8 cellular contexts compared by ENCODE assay signal in genomic region chr1:156572663-156573018, GRCh38. TPM values are rescaled to one million over a fixed set of nuclear protein-coding genes. Genes with fewer than 3 reads are reported as not detected.
A peak's percentile ranks its signal among the peaks of the same experiment; 100 is the strongest.
DNase-seq lines count a peak whose midpoint lies in the region; ATAC-seq and TF ChIP-seq lines count a peak whose summit lies in the region.

No MANE protein-coding gene starts in this region.

- no peaks in the 10 kb centered on the region for H3K36me3 Mint-ChIP-seq in chondrocyte (ENCODE audit: low read depth)

- peak overlapping the region; percentile 57 to 86 (median 79); a peak in 18 of 22 replicates for H3K9ac ChIP-seq in BLaER1 treated with 17β-estradiol and CSF1 and Interleukin-3, amounts not matched to agents 10 nM and 100 nM

- no peak for ATAC-seq in GM21423 (IDR thresholded peaks at IDR 0.05; ENCODE audit: unreplicated experiment)

- H3K4me3 ChIP-seq in BLaER1 treated with 17β-estradiol and CSF1 and Interleukin-3, amounts not matched to agents 10 nM and 100 nM, result peak overlapping the region; percentile 46 to 85 (median 72)
- H3K4me3 ChIP-seq in neuron (ENCODE audit: low read length), result peak overlapping the region; percentile 88

- peak overlapping the region; percentile 97 for H3K4me3 Mint-ChIP-seq in chondrocyte (ENCODE audit: unreplicated experiment)

- H3K27me3 ChIP-seq in BLaER1 treated with 17β-estradiol and CSF1 and Interleukin-3, amounts not matched to agents 10 nM and 100 nM, result no peaks in the 10 kb centered on the region
- H3K27me3 ChIP-seq in neuron (ENCODE audit: insufficient read depth, low read length), result peaks cover 8% of the 10 kb centered on the region

- H3K4me1 ChIP-seq in BLaER1 treated with 17β-estradiol and CSF1 and Interleukin-3, amounts not matched to agents 10 nM and 100 nM, result peaks cover 28 to 42% (median 33%) of the 10 kb centered on the region in 10 experiments
- H3K4me1 ChIP-seq in neuron (ENCODE audit: insufficient read depth, low read length), result peaks cover 15% of the 10 kb centered on the region

- H3K27me3 Mint-ChIP-seq in chondrocyte (ENCODE audit: low read depth), result no peaks in the 10 kb centered on the region

- H3K27ac Mint-ChIP-seq in chondrocyte (ENCODE audit: unreplicated experiment), result no peak overlapping the region

- H3K4me1 Mint-ChIP-seq in chondrocyte (ENCODE audit: low read depth), result peaks cover 25% of the 10 kb centered on the region

- H3K36me3 ChIP-seq in BLaER1 treated with 17β-estradiol and CSF1 and Interleukin-3, amounts not matched to agents 10 nM and 100 nM, result peaks cover 0 to 31% (median 22%) of the 10 kb centered on the region in 11 experiments; a peak in 19 of 22 replicates
- H3K36me3 ChIP-seq in KOPT-K1 (ENCODE audit: insufficient read depth, low read length) (peaks cover under 1% of the 10 kb centered on the region), neuron (ENCODE audit: insufficient read depth, low read length) (peaks cover 5% of the 10 kb centered on the region)

- H3K9me3 Mint-ChIP-seq in chondrocyte (ENCODE audit: low read depth), result no peaks in the 10 kb centered on the region

- H3K9me3 ChIP-seq in BLaER1 treated with 17β-estradiol and CSF1 and Interleukin-3, amounts not matched to agents 10 nM and 100 nM (replicated peaks in 1 of 11), result no peaks in the 10 kb centered on the region
- no peaks in the 10 kb centered on the region for H3K9me3 ChIP-seq in KOPT-K1 (ENCODE audit: insufficient read depth, low read length, poor library complexity, severe bottlenecking)
- no peaks in the 10 kb centered on the region for H3K9me3 ChIP-seq in neuron (ENCODE audit: low read length)

- no peaks in the 10 kb centered on the region for H4K20me1 ChIP-seq in BLaER1 treated with 17β-estradiol and CSF1 and Interleukin-3, amounts not matched to agents 10 nM and 100 nM

- in situ Hi-C loops in KBM-7 (cut with MboI; ENCODE audit: low pct_unique_long_range_greater_than_20kb, low sequenced_read_pairs), result no loop called here

- no peak for TF ChIP-seq CTCF in chondrocyte (IDR thresholded peaks at IDR 0.05)

- H3K27ac ChIP-seq in BLaER1 treated with 17β-estradiol and CSF1 and Interleukin-3, amounts not matched to agents 10 nM and 100 nM, result peak overlapping the region in 4 of 11 experiments; percentile 73 to 84 (median 78); a peak in 6 of 22 replicates
- H3K27ac ChIP-seq in KOPT-K1 (ENCODE audit: low read depth, low read length, poor library complexity, severe bottlenecking), result peak overlapping the region; percentile 20

- H3K4me2 ChIP-seq in BLaER1 treated with 17β-estradiol and CSF1 and Interleukin-3, amounts not matched to agents 10 nM and 100 nM, result peak overlapping the region; percentile 89 to 99 (median 95)

- DNase-seq in chondrocyte (ENCODE audit: low spot score), result no peak
- no peak for DNase-seq in HuH-7.5 (ENCODE audit: low spot score)
- DNase-seq in KBM-7, result no peak
- DNase-seq in AG20443 (ENCODE audit: low spot score), result no peak

- peak overlapping the region; percentile 34 for H2AFZ ChIP-seq in neuron (ENCODE audit: low read depth, low read length)

RNA-seq across cellular contexts. Expression of gene IQGAP3, which starts 0.3 kb away (rescaled TPM):
- 6.8 to 10.8 TPM (median 9.8 TPM) in 3 replicates for total RNA-seq in chondrocyte

RNA-seq across cellular contexts. Expression of gene TTC24, which starts 6.9 kb away (rescaled TPM):
- not detected in 3 replicates for total RNA-seq in chondrocyte

RNA-seq across cellular contexts. Expression of gene NAXE, which starts 18.9 kb away (rescaled TPM):
- 54.8 to 59.6 TPM (median 56.2 TPM) in 3 replicates for total RNA-seq in chondrocyte

RNA-seq across cellular contexts. Expression of gene GPATCH4, which starts 28.6 kb away (rescaled TPM):
- 14.4 to 21.6 TPM (median 16.4 TPM) in 3 replicates for total RNA-seq in chondrocyte

RNA-seq across cellular contexts. Expression of gene HAPLN2, which starts 46.6 kb away (rescaled TPM):
- total RNA-seq in chondrocyte, result 0.36 TPM in 1 of 3 replicates, not detected in the others
